8 cellular contexts compared by ENCODE assay signal in the genomic region with DNA sequence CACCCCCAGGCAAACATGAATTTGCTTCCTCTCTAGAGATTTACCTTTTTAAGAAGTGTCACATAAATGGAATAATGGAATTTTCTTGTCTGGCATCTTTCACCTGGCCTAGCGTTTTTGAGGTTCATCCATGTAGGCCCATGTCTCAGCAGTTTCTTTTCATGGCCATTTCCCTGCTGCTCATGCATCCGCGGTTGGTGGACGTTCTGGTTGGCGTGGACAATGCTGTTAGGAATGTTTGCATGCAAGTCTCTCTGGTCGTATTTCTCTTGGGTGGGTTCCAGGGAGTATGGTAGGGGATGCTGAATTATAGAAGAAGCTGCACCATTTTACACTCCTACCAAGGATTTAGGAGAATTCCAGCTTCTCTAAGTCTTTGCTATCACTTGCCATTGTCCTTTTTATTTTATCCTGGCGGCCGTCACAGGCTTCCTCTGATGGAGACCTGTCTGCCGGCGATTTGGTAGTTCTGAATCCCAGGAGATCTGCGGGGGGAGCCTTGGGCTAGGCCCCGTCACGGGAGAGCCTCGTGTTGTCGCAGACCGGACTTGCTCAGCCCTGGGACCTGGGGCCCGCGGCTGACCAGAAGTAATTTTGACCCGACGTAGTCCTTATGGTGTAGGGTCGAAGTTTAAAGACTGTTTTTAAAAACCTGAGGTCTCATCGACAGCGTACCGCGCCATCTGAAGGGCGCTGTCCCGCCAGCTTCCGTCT. TPM values are rescaled to one million over a fixed set of nuclear protein-coding genes. Genes with fewer than 3 reads are reported as not detected.
DNase-seq lines count a peak whose midpoint lies in the region; ATAC-seq and TF ChIP-seq lines count a peak whose summit lies in the region.

No MANE protein-coding gene starts in this region.

- intact Hi-C loops in PC-3 (cut with micrococcal nuclease) (loop anchor here (5.0 kb wide), 2 partner anchors 79 to 81 kb away; a partner anchor contains a TSS), dorsolateral prefrontal cortex (cut with DNase I) (loop anchor here (1.0 to 10.0 kb wide), 7 partner anchors 57 to 274 kb away; a partner anchor contains a TSS), transverse colon (cut with DNase I; ENCODE audit: low total_unique reads) (loop anchor here (10.0 kb wide), 2 partner anchors 81 to 89 kb away; a partner anchor contains a TSS)

- no peaks in the 10 kb centered on the region for H3K9me2 ChIP-seq in PC-3 (replicated peaks; ENCODE audit: low read length)

- in situ Hi-C loops in transverse colon (cut with MboI; ENCODE audit: low pct_ligation_motif_present in 1 of 4, low pct_unique_long_range_greater_than_20kb in 1 of 4, low sequenced_read_pairs in 3 of 4) (no loop called here), GM13977 (cut with MboI; ENCODE audit: low pct_unique_long_range_greater_than_20kb, low sequenced_read_pairs, unreplicated experiment) (no loop called here)

- no peaks in the 10 kb centered on the region for H4K20me1 ChIP-seq in PC-3 (ENCODE audit: low read length)

- peak overlapping the region; percentile 20 for H4K91ac ChIP-seq in mesenchymal stem cell (ENCODE audit: low read length)

- no peak overlapping the region for H3K14ac ChIP-seq in mesenchymal stem cell (ENCODE audit: low read length in 2 of 2)

- ATAC-seq in HG02763 (IDR thresholded peaks at IDR 0.05; ENCODE audit: unreplicated experiment) (peak; percentile 12), PC-3 (peak; percentile 35)

- TF ChIP-seq CTCF in PC-3 (conservative IDR thresholded peaks at IDR 0.05; ENCODE audit: low read depth, low read length) (no peak), dorsolateral prefrontal cortex (IDR thresholded peaks at IDR 0.05 in 54 of 56, conservative IDR thresholded peaks at IDR 0.05 in 2 of 56; ENCODE audit: low read depth in 1 of 56, partially characterized antibody in 56 of 56) (peak in 4 of 56 donors; percentile 9 to 23 (median 17)), transverse colon (IDR thresholded peaks at IDR 0.05) (no peak), GM13977 (IDR thresholded peaks at IDR 0.05; ENCODE audit: extremely low read depth, insufficient read depth, missing control alignments) (no peak)

- no peak overlapping the region for H3K23ac ChIP-seq in mesenchymal stem cell (ENCODE audit: low read length in 2 of 2)

- H2BK120ac ChIP-seq in mesenchymal stem cell (ENCODE audit: low read depth, low read length), result peak overlapping the region; percentile 68

- H2AK5ac ChIP-seq in mesenchymal stem cell (ENCODE audit: low read length, severe bottlenecking), result no peak overlapping the region

- DNase-seq in activated CD4-positive, alpha-beta T cell treated with anti-CD3 and anti-CD28 coated beads for 48 hours, result peak; percentile 12
- DNase-seq in activated CD4-positive, alpha-beta T cell treated with anti-CD3 and anti-CD28 coated beads for 1 hour, result no peak
- DNase-seq in PC-3, result peak; percentile 25
- DNase-seq in dorsolateral prefrontal cortex, result peak in 8 of 10 donors; percentile 42 to 71 (median 60)
- peak; percentile 69 for DNase-seq in mesenchymal stem cell
- no peak for DNase-seq in transverse colon
- DNase-seq in GM13977 (ENCODE audit: low spot score), result no peak

- no peak overlapping the region for H2BK5ac ChIP-seq in mesenchymal stem cell (ENCODE audit: low read depth, low read length, poor library complexity, severe bottlenecking)

- H3F3A ChIP-seq in PC-3 (ENCODE audit: low read length, unreplicated experiment), result no peaks in the 10 kb centered on the region

- BruUV-seq in PC-3 (replicated peaks; lab: Mats Ljungman, UMichigan), result TSS peak; percentile 88

- CTCF ChIA-PET in PC-3 (lab: Charles Lee), result interaction anchor here (1.2 kb wide), 1 partner anchor 57 kb away, joined by 3 read pairs; a partner anchor contains a TSS

- TF ChIP-seq POLR2A in transverse colon (IDR thresholded peaks at IDR 0.05), result no peak

- no peak overlapping the region for H2BK12ac ChIP-seq in mesenchymal stem cell (ENCODE audit: low read length in 2 of 2)

- no peak for TF ChIP-seq EP300 in transverse colon (IDR thresholded peaks at IDR 0.05; ENCODE audit: low read depth)

- H3K79me2 ChIP-seq in PC-3 (ENCODE audit: low read length), result peaks cover 59% of the 10 kb centered on the region

- no peaks in the 10 kb centered on the region for H3K27me3 ChIP-seq in PC-3 (ENCODE audit: low read length)
- H3K27me3 ChIP-seq in dorsolateral prefrontal cortex, result no peaks in the 10 kb centered on the region
- H3K27me3 ChIP-seq in mesenchymal stem cell (ENCODE audit: control insufficient read depth in 1 of 2, insufficient read depth in 1 of 2, low read length in 2 of 2), result no peaks in the 10 kb centered on the region
- no peaks in the 10 kb centered on the region for H3K27me3 ChIP-seq in transverse colon

- no peaks in the 10 kb centered on the region for H3K9me3 ChIP-seq in PC-3 (ENCODE audit: low read length)
- no peaks in the 10 kb centered on the region for H3K9me3 ChIP-seq in mesenchymal stem cell (ENCODE audit: control insufficient read depth, low read length)
- no peaks in the 10 kb centered on the region for H3K9me3 ChIP-seq in transverse colon

- no peak overlapping the region for H2BK15ac ChIP-seq in mesenchymal stem cell (ENCODE audit: low read depth, poor library complexity, severe bottlenecking)

- peak overlapping the region; percentile 99 for H3K4me3 ChIP-seq in PC-3 (ENCODE audit: low read length)
- H3K4me3 ChIP-seq in dorsolateral prefrontal cortex, result peak overlapping the region; percentile 59 to 98 (median 91)
- peak overlapping the region; percentile 54 to 84 for H3K4me3 ChIP-seq in mesenchymal stem cell (ENCODE audit: insufficient read depth in 1 of 2, low read depth in 1 of 2, low read length in 2 of 2)
- H3K4me3 ChIP-seq in transverse colon, result peak overlapping the region; percentile 54 to 75 (median 63)

- POLR2A ChIA-PET in PC-3 (lab: Charles Lee; ENCODE audit: unreplicated experiment), result interaction anchor here (0.6 to 0.9 kb wide), 4 partner anchors 12 to 77 kb away, joined by 5 to 13 read pairs (median 5); a partner anchor contains a TSS

- H3K4me1 ChIP-seq in PC-3 (ENCODE audit: insufficient read depth, low read length) (peaks cover 35% of the 10 kb centered on the region), mesenchymal stem cell (ENCODE audit: control insufficient read depth, insufficient read depth, low read depth, low read length) (peaks cover 13% of the 10 kb centered on the region), transverse colon (peaks cover 18 to 57% (median 41%) of the 10 kb centered on the region in 4 donors)

- H3K4me2 ChIP-seq in PC-3 (ENCODE audit: low read length) (peak overlapping the region; percentile 88), mesenchymal stem cell (ENCODE audit: low read length, poor library complexity, severe bottlenecking) (peak overlapping the region; percentile 95)

- H3K9ac ChIP-seq in PC-3 (ENCODE audit: low read length) (peak overlapping the region; percentile 90), mesenchymal stem cell (ENCODE audit: low read length) (peak overlapping the region; percentile 98)

- no peak overlapping the region for H4K8ac ChIP-seq in mesenchymal stem cell (ENCODE audit: low read length)

- peak overlapping the region; percentile 94 for H2AFZ ChIP-seq in PC-3 (ENCODE audit: low read length)
- H2AFZ ChIP-seq in mesenchymal stem cell (ENCODE audit: low read depth, low read length), result peak overlapping the region; percentile 7

- H3K79me1 ChIP-seq in mesenchymal stem cell (replicated peaks; ENCODE audit: low read length, poor library complexity, severe bottlenecking), result peaks cover 20% of the 10 kb centered on the region

- H3K36me3 ChIP-seq in PC-3 (ENCODE audit: low read depth, low read length) (no peaks in the 10 kb centered on the region), mesenchymal stem cell (ENCODE audit: control insufficient read depth in 1 of 2, insufficient read depth in 2 of 2, low read depth in 1 of 2, low read length in 2 of 2) (peaks cover 5% of the 10 kb centered on the region in 2 experiments), transverse colon (no peaks in the 10 kb centered on the region)

- peak overlapping the region; percentile 70 to 86 for H3K18ac ChIP-seq in mesenchymal stem cell (ENCODE audit: low read depth in 1 of 2, low read length in 2 of 2)

- H3K27ac ChIP-seq in PC-3 (ENCODE audit: low read length) (peak overlapping the region; percentile 81), dorsolateral prefrontal cortex (peak overlapping the region; percentile 59 to 99 (median 96)), mesenchymal stem cell (ENCODE audit: low read length, poor library complexity, severe bottlenecking) (peak overlapping the region; percentile 85), transverse colon (peak overlapping the region; percentile 95 to 97 (median 96))

- peak overlapping the region; percentile 40 to 66 for H3K4ac ChIP-seq in mesenchymal stem cell (ENCODE audit: low read depth in 1 of 2, low read length in 2 of 2)

- WGBS in mesenchymal stem cell, result 4% methylated on average over 27 of the region's 28 CpGs
- WGBS in transverse colon (ENCODE audit: low coverage in 1 of 2), 2 donors, result 3 to 13% methylated on average over 5 to 28 of the region's 28 CpGs

RNA-seq across cellular contexts. Expression of a gene that starts 56.9 kb away (rescaled TPM):
- total RNA-seq in PC-3 (2014; rRNA removed), result 14.7 and 16.5 TPM in 2 replicates
- total RNA-seq in dorsolateral prefrontal cortex, result 10 to 100 TPM; 19.6 to 36.0 (median 26.7) TPM
- polyA plus RNA-seq in mesenchymal stem cell (2013, experiment 1 of 2), result 13.5 TPM
- polyA plus RNA-seq in mesenchymal stem cell (2013, experiment 2 of 2), result 14.1 TPM
- total RNA-seq in transverse colon, result 10 to 100 TPM; 18.7 to 31.8 (median 27.4) TPM

Comparison
In these comparisons a context has a peak if more than half of its experiments do, and no peak if none do; other contexts are left out.
1. DNase-seq: peak in activated CD4-positive, alpha-beta T cell treated with anti-CD3 and anti-CD28 coated beads for 48 hours (single experiment), PC-3 (single experiment), dorsolateral prefrontal cortex (8 of 10) and mesenchymal stem cell (single experiment); none in activated CD4-positive, alpha-beta T cell treated with anti-CD3 and anti-CD28 coated beads for 1 hour (single experiment), transverse colon (single experiment) and GM13977 (single experiment).
2. Peak in every context shown above with its lines, with median percentiles within 50 percentile points of each other: H3K27ac ChIP-seq and H3K4me3 ChIP-seq.